In the genomic region with DNA sequence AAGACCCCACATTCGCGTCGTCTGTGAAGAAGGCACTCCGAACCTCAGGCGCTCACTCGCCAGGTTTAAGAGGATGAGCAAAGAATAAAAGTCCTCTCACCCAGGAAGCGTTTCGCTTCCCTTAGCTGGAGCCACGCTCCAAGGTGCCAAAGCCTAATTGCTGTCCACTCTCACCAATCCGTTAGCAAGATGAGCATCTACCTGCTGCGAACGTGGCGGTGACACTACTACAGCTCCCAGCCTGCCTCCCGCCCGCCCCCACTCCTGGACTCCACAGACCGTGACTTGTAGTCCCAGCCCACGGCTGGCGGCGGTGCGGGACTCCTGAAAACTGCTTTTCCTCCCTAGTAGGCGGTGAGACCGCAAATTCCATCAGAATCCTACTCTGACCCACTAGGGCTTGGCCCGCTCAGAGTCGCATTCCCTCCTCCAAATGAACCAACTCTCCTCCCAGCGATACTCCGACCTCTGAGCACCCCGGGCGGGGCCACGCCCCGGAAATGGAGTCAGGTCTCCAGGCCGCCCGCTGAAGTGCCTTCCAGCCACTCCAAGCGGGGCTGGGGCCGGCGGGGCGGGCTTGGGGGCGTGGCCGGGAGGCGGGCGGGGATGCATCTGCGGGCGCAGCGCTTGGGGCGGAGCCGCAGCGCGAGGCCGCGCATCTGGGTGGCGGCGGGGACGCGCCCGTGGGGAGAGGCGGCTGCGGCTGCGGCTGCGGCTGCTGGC, we compare ENCODE assay signal across 8 cellular contexts. TPM values are rescaled to one million over a fixed set of nuclear protein-coding genes. Genes with fewer than 3 reads are reported as not detected.
A peak's percentile ranks its signal among the peaks of the same experiment; 100 is the strongest.
DNase-seq lines count a peak whose midpoint lies in the region; ATAC-seq, FAIRE-seq and TF ChIP-seq lines count a peak whose summit lies in the region.

No MANE protein-coding gene starts in this region.

- peaks cover 6% of the 10 kb centered on the region for H3K36me3 Mint-ChIP-seq in endodermal cell (ENCODE audit: low read depth)
- no peaks in the 10 kb centered on the region for H3K36me3 Mint-ChIP-seq in mesothelial cell of epicardium

- no peak for FAIRE-seq in D721Med (lab: Jason Lieb, UNC)

- H3K27me3 Mint-ChIP-seq in endodermal cell (ENCODE audit: insufficient read depth), result no peaks in the 10 kb centered on the region
- H3K27me3 Mint-ChIP-seq in mesothelial cell of epicardium (ENCODE audit: low read depth), result no peaks in the 10 kb centered on the region

- peak; percentile 89 for ATAC-seq in GM21515 (IDR thresholded peaks at IDR 0.05; ENCODE audit: unreplicated experiment)

- H3K27ac ChIP-seq in HUES6 (ENCODE audit: low read depth, low read length) (peak overlapping the region; percentile 34; the same call in 1 of the 2 replicates), endodermal cell (ENCODE audit: low read depth, low read length) (peak overlapping the region; percentile 70)

- H3K4me3 ChIP-seq in HUES6 (ENCODE audit: low read depth, low read length), result peak overlapping the region; percentile 99
- peak overlapping the region; percentile 73 for H3K4me3 ChIP-seq in NT2/D1 (ENCODE audit: insufficient read length, low read depth)
- H3K4me3 ChIP-seq in endodermal cell (ENCODE audit: low read length), result peak overlapping the region; percentile 95

- WGBS in endodermal cell (ENCODE audit: insufficient coverage in 1 of 2, insufficient read length in 1 of 2), 2 experiments, result 2 to 8% methylated on average over 16 to 51 of the region's 58 CpGs

- peaks cover 2% of the 10 kb centered on the region; the same call in 1 of the 2 replicates for H3K4me1 ChIP-seq in HUES6 (ENCODE audit: control insufficient read depth, insufficient read depth, low read length)
- no peaks in the 10 kb centered on the region for H3K4me1 ChIP-seq in NT2/D1 (ENCODE audit: insufficient read depth, insufficient read length)
- H3K4me1 ChIP-seq in endodermal cell (ENCODE audit: control insufficient read depth, insufficient read depth, low read length), result peaks cover under 1% of the 10 kb centered on the region

- peaks cover 9% of the 10 kb centered on the region for H3K4me1 Mint-ChIP-seq in endodermal cell
- H3K4me1 Mint-ChIP-seq in mesothelial cell of epicardium, result peaks cover 26% of the 10 kb centered on the region

- H3K36me3 ChIP-seq in HUES6 (ENCODE audit: control insufficient read depth, insufficient read depth, low read length) (peaks cover 8% of the 10 kb centered on the region), NT2/D1 (ENCODE audit: insufficient read depth, insufficient read length, low read length) (peaks cover 5% of the 10 kb centered on the region), endodermal cell (ENCODE audit: control insufficient read depth, insufficient read depth, low read length) (peaks cover 15% of the 10 kb centered on the region)

- no peaks in the 10 kb centered on the region for H3K27me3 ChIP-seq in HUES6 (ENCODE audit: control insufficient read depth, insufficient read depth, low read length)
- no peaks in the 10 kb centered on the region for H3K27me3 ChIP-seq in NT2/D1 (ENCODE audit: insufficient read depth, insufficient read length)
- no peaks in the 10 kb centered on the region for H3K27me3 ChIP-seq in endodermal cell (ENCODE audit: control insufficient read depth, insufficient read depth, low read length, poor library complexity, severe bottlenecking)

- H3K9ac ChIP-seq in HUES6 (ENCODE audit: low read length) (peak overlapping the region; percentile 74), NT2/D1 (ENCODE audit: insufficient read length, low read depth) (peak overlapping the region; percentile 85), endodermal cell (ENCODE audit: extremely low read depth, low read length, poor library complexity, severe bottlenecking) (peak overlapping the region; percentile 63)

- H3K27ac Mint-ChIP-seq in endodermal cell (peak overlapping the region; percentile 96), mesothelial cell of epicardium (peak overlapping the region; percentile 98)

- peak overlapping the region; percentile 99 for H3K4me3 Mint-ChIP-seq in endodermal cell
- peak overlapping the region; percentile 98 for H3K4me3 Mint-ChIP-seq in mesothelial cell of epicardium

- DNase-seq in D721Med (ENCODE audit: insufficient read length, low spot score), result peak; percentile 87
- DNase-seq in NT2/D1 (ENCODE audit: low read depth, low spot score), result peak; percentile 94
- DNase-seq in activated CD8-positive, alpha-beta memory T cell treated with anti-CD3 and anti-CD28 coated beads, Interleukin-2, amount 50 U/mL, for 24 hours (ENCODE audit: extremely low read depth), result peak; percentile 95
- peak; percentile 99 for DNase-seq in endodermal cell
- DNase-seq in mesothelial cell of epicardium (ENCODE audit: low spot score in 2 of 2, unreplicated experiment in 2 of 2), result peak; percentile 92 to 94
- peak; percentile 97 for DNase-seq in stimulated activated CD8-positive, alpha-beta memory T cell treated with anti-CD3 and anti-CD28 coated beads, Interleukin-15, amount 100 ng/mL, for 24 hours (ENCODE audit: low read depth)

- H3K9me3 Mint-ChIP-seq in endodermal cell (peaks cover 21% of the 10 kb centered on the region), mesothelial cell of epicardium (no peaks in the 10 kb centered on the region)

- TF ChIP-seq CTCF in D721Med (IDR thresholded peaks at IDR 0.05; ENCODE audit: insufficient read depth, missing control alignments), result no peak
- TF ChIP-seq CTCF in endodermal cell (conservative IDR thresholded peaks at IDR 0.05), result no peak
- TF ChIP-seq CTCF in mesothelial cell of epicardium (IDR thresholded peaks at IDR 0.05; ENCODE audit: unreplicated experiment), result no peak

- peaks cover 9% of the 10 kb centered on the region; the same call in 1 of the 2 replicates for H3K9me3 ChIP-seq in HUES6 (ENCODE audit: control insufficient read depth, insufficient read depth, low read depth, low read length)
- H3K9me3 ChIP-seq in NT2/D1 (ENCODE audit: insufficient read depth, low read length), result peaks cover 8% of the 10 kb centered on the region; the same call in 1 of the 2 replicates
- H3K9me3 ChIP-seq in endodermal cell (ENCODE audit: control insufficient read depth, low read length), result peaks cover 11% of the 10 kb centered on the region

RNA-seq across cellular contexts. Expression of a gene that starts 0.5 kb away (rescaled TPM):
- 100 to 1,000 TPM; 147 to 158 TPM for total RNA-seq in endodermal cell
- 118 TPM for polyA plus RNA-seq in endodermal cell (2013, experiment 1 of 2)
- 134 TPM for polyA plus RNA-seq in endodermal cell (2013, experiment 2 of 2)
- total RNA-seq in mesothelial cell of epicardium, result 103 to 118 TPM (median 114 TPM) in 3 replicates

Comparison
In these comparisons a context has a peak if more than half of its experiments do, and no peak if none do; other contexts are left out.
1. Peak in every context shown above with its lines: DNase-seq, ATAC-seq, H3K4me3 ChIP-seq and H3K27ac ChIP-seq.